ENCODE assay signal across 16 cellular contexts in genomic region chr22:45422237-45422983, GRCh38. TPM values are rescaled to one million over a fixed set of nuclear protein-coding genes. Genes with fewer than 3 reads are reported as not detected.
"Had no signal": no experiment of that assay in that cellular context is flagged by ENCODE, and none has a peak within 500 bp of the region (broad histone marks: within the 10 kb centered on the region; RNA-seq: fewer than 3 reads in every experiment).

No MANE protein-coding gene starts in this region.

- H3K4me3 Mint-ChIP-seq: activated CD8-positive, alpha-beta T cell treated with anti-CD3 and anti-CD28 coated beads for 36 hours; activated T-helper 1 cell treated with anti-CD3 and anti-CD28 coated beads, Interleukin-12 subunit alpha, Interleukin-12 subunit beta, Interleukin-2, Interleukin-4 antibody, amounts not matched to agents 30 ng/mL and 10 ng/mL and 1 ng/mL, durations not matched to agents 14 hours and 24 hours and 36 hours; effector memory CD8-positive, alpha-beta T cell had no signal

- H3K4me3 ChIP-seq: thyroid gland, vagina had no signal

- H2AFZ ChIP-seq: parathyroid adenoma had no signal

- H3K36me3 ChIP-seq: thyroid gland, vagina had no signal

- H3K9me3 ChIP-seq: thyroid gland, vagina had no signal

- H3K4me1 ChIP-seq: parathyroid adenoma, thyroid gland had no signal

- ATAC-seq: activated CD8-positive, alpha-beta T cell treated with anti-CD3 and anti-CD28 coated beads for 36 hours; effector memory CD8-positive, alpha-beta T cell had no signal

- H3K27me3 Mint-ChIP-seq: activated CD8-positive, alpha-beta T cell treated with anti-CD3 and anti-CD28 coated beads for 36 hours had no signal

- H3K9ac ChIP-seq: parathyroid adenoma had no signal

- H3K9me3 Mint-ChIP-seq: activated CD8-positive, alpha-beta T cell treated with anti-CD3 and anti-CD28 coated beads for 36 hours had no signal

- H3K27ac Mint-ChIP-seq: activated CD8-positive, alpha-beta T cell treated with anti-CD3 and anti-CD28 coated beads for 36 hours had no signal

- H3K27me3 ChIP-seq: thyroid gland, vagina had no signal

- DNase-seq: activated CD4-positive, alpha-beta T cell treated with anti-CD3 and anti-CD28 coated beads for 1 hour; activated CD8-positive, alpha-beta T cell treated with anti-CD3 and anti-CD28 coated beads for 36 hours; aorta; cerebellar nuclear complex; dermis blood vessel endothelial cell; effector memory CD8-positive, alpha-beta T cell; foreskin melanocyte; midbrain; stimulated activated CD4-positive, alpha-beta T cell treated with anti-CD3 and anti-CD28 coated beads, Interleukin-1b, Interleukin-23, amount 100 ng/mL, for 48 hours; thyroid gland had no signal

- H3K27ac ChIP-seq: parathyroid adenoma, thyroid gland, vagina had no signal

RNA-seq across cellular contexts. Expression of gene RIBC2, which starts 8.9 kb away (rescaled TPM):
- total RNA-seq: fibroblast of lung had no signal

RNA-seq across cellular contexts. Expression of gene SMC1B, which starts 9.0 kb away (rescaled TPM):
- total RNA-seq: aorta, dermis blood vessel endothelial cell, fibroblast of lung, lower leg skin, renal cortical epithelial cell, vagina had no signal
- polyA plus RNA-seq: aorta, fibroblast of lung had no signal
